ENCODE assay signal across 9 cellular contexts in genomic region chr2:110682267-110682666, GRCh38. TPM values are rescaled to one million over a fixed set of nuclear protein-coding genes. Genes with fewer than 3 reads are reported as not detected.
"Had no signal": no experiment of that assay in that cellular context is flagged by ENCODE, and none has a peak within 500 bp of the region (broad histone marks: within the 10 kb centered on the region; RNA-seq: fewer than 3 reads in every experiment).

No MANE protein-coding gene starts in this region.

- H3K4me2 ChIP-seq: KMS-11 had no signal

- H3K4me3 Mint-ChIP-seq: IgD-negative memory B cell had no signal

- DNase-seq: IMR-90, KBM-7, KG1 had no signal

- H3K27ac Mint-ChIP-seq: IgD-negative memory B cell had no signal

- H3K36me3 Mint-ChIP-seq: IgD-negative memory B cell had no signal

- H3K9ac ChIP-seq: KMS-11 had no signal

- ATAC-seq: HepG2, K562 had no signal

- H3K4me3 ChIP-seq: K562 had no signal

- H3K27ac ChIP-seq: HL-60, KMS-11 had no signal

RNA-seq across cellular contexts. Expression of gene ACOXL, which starts 50.1 kb away (rescaled TPM):
- total RNA-seq: HepG2, HT1080, IMR-90 had no signal
- polyA plus RNA-seq: HepG2, IgD-negative memory B cell, IMR-90 had no signal
